ENCODE assay signal across 1 cellular context in genomic region chr2:216078776-216079175, GRCh38.
A peak's percentile ranks its signal among the peaks of the same experiment; 100 is the strongest.
TF ChIP-seq lines count a peak whose summit lies in the region.

No MANE protein-coding gene starts in this region.

TF ChIP-seq in HepG2, 621 proteins besides CTCF, POLR2A, EP300 and RAD21 (continued from another document and continues in another):
- no peak for TF ChIP-seq ZNF75D (CRISPR knock-in tag; IDR thresholded peaks at IDR 0.05; ENCODE audit: borderline replicate concordance)
- no peak for TF ChIP-seq PRDM15 (CRISPR knock-in tag; IDR thresholded peaks at IDR 0.05)
- no peak for TF ChIP-seq ZNF572 (CRISPR knock-in tag; IDR thresholded peaks at IDR 0.05)
- TF ChIP-seq GATAD1 (CRISPR knock-in tag; IDR thresholded peaks at IDR 0.05), result peak; percentile 84
- peak; percentile 61 for TF ChIP-seq HNF1A (IDR thresholded peaks at IDR 0.05; ENCODE audit: low read depth)
- no peak for TF ChIP-seq HNF1A (CRISPR knock-in tag; IDR thresholded peaks at IDR 0.05; ENCODE audit: borderline replicate concordance)
- no peak for TF ChIP-seq ZNF232 (CRISPR knock-in tag; IDR thresholded peaks at IDR 0.05; ENCODE audit: borderline replicate concordance)
- TF ChIP-seq U2AF1 (optimal IDR thresholded peaks at IDR 0.05; ENCODE audit: low read depth, low read length), result no peak
- TF ChIP-seq TBL1XR1 (IDR thresholded peaks at IDR 0.05; ENCODE audit: borderline replicate concordance, low read length, partially characterized antibody), result peak; percentile 97
- no peak for TF ChIP-seq PRPF4 (IDR thresholded peaks at IDR 0.05; ENCODE audit: low read depth, low read length, poor library complexity, severe bottlenecking)
- TF ChIP-seq MED13 (CRISPR knock-in tag; IDR thresholded peaks at IDR 0.05), result peak; percentile 97
- TF ChIP-seq KDM5A (IDR thresholded peaks at IDR 0.05; ENCODE audit: borderline replicate concordance, low read length), result peak; percentile 48; the same call in 1 of the 2 replicates
- TF ChIP-seq ZNF878 (CRISPR knock-in tag; IDR thresholded peaks at IDR 0.05), result peak; percentile 92; the same call in 1 of the 2 replicates
- TF ChIP-seq ZNF644 (CRISPR knock-in tag; IDR thresholded peaks at IDR 0.05; ENCODE audit: low read depth), result peak; percentile 95
- 0 out of 2 replicates have a peak, but pooled peaks have one; percentile 22 for TF ChIP-seq ZSCAN20 (CRISPR knock-in tag; IDR thresholded peaks at IDR 0.05; ENCODE audit: borderline replicate concordance)
- 0 out of 2 replicates have a peak, but pooled peaks have one; percentile 31 for TF ChIP-seq ZNF549 (CRISPR knock-in tag; IDR thresholded peaks at IDR 0.05)
- no peak for TF ChIP-seq ZNF746 (CRISPR knock-in tag; IDR thresholded peaks at IDR 0.05)
- peak; percentile 41; the same call in 1 of the 2 replicates for TF ChIP-seq FOXK2 (IDR thresholded peaks at IDR 0.05)
- peak; percentile 92 for TF ChIP-seq CREM (IDR thresholded peaks at IDR 0.05)
- TF ChIP-seq CREM (CRISPR knock-in tag; IDR thresholded peaks at IDR 0.05), result no peak
- peak; percentile 91 for TF ChIP-seq FOXK1 (CRISPR knock-in tag; IDR thresholded peaks at IDR 0.05; ENCODE audit: borderline replicate concordance, low read depth)
- peak; percentile 100 for TF ChIP-seq PHF5A (CRISPR knock-in tag; IDR thresholded peaks at IDR 0.05; ENCODE audit: low read depth, unreplicated experiment)
- TF ChIP-seq YEATS4 (CRISPR knock-in tag; IDR thresholded peaks at IDR 0.05; ENCODE audit: borderline replicate concordance), result peak; percentile 69; the same call in 1 of the 2 replicates
- TF ChIP-seq ZNF354B (CRISPR knock-in tag; IDR thresholded peaks at IDR 0.05), result no peak
- no peak for TF ChIP-seq MYC (CRISPR knock-in tag; IDR thresholded peaks at IDR 0.05; ENCODE audit: borderline replicate concordance)
- TF ChIP-seq ZNF749 (CRISPR knock-in tag; IDR thresholded peaks at IDR 0.05; ENCODE audit: borderline replicate concordance), result no peak
- TF ChIP-seq ZZZ3 (CRISPR knock-in tag; IDR thresholded peaks at IDR 0.05; ENCODE audit: borderline replicate concordance), result no peak
- TF ChIP-seq ZNF142 (CRISPR knock-in tag; IDR thresholded peaks at IDR 0.05), result no peak
- TF ChIP-seq DPF2 (CRISPR knock-in tag; IDR thresholded peaks at IDR 0.05; ENCODE audit: borderline replicate concordance, low read depth), result peak; percentile 97
- TF ChIP-seq, protein P1, sequence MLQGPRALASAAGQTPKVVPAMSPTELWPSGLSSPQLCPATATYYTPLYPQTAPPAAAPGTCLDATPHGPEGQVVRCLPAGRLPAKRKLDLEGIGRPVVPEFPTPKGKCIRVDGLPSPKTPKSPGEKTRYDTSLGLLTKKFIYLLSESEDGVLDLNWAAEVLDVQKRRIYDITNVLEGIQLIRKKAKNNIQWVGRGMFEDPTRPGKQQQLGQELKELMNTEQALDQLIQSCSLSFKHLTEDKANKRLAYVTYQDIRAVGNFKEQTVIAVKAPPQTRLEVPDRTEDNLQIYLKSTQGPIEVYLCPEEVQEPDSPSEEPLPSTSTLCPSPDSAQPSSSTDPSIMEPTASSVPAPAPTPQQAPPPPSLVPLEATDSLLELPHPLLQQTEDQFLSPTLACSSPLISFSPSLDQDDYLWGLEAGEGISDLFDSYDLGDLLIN (CRISPR knock-in tag; IDR thresholded peaks at IDR 0.05; ENCODE audit: borderline replicate concordance), result no peak
- no peak for TF ChIP-seq THAP9 (CRISPR knock-in tag; IDR thresholded peaks at IDR 0.05; ENCODE audit: borderline replicate concordance)
- peak; percentile 84 for TF ChIP-seq HMG20B (CRISPR knock-in tag; conservative IDR thresholded peaks at IDR 0.05)
- TF ChIP-seq CEBPB (IDR thresholded peaks at IDR 0.05; ENCODE audit: borderline replicate concordance, low read depth, low read length), result peak; percentile 98
- TF ChIP-seq HNRNPUL1 (IDR thresholded peaks at IDR 0.05; ENCODE audit: low read depth, low read length), result no peak
- TF ChIP-seq HDAC2 (CRISPR knock-in tag; IDR thresholded peaks at IDR 0.05), result peak; percentile 98
- TF ChIP-seq KLF16 (CRISPR knock-in tag; IDR thresholded peaks at IDR 0.05), result peak in 1 of 2 experiments; percentile 98; a peak in 2 of 4 replicates
- no peak for TF ChIP-seq SP2 (CRISPR knock-in tag; IDR thresholded peaks at IDR 0.05)
- TF ChIP-seq, protein P2, sequence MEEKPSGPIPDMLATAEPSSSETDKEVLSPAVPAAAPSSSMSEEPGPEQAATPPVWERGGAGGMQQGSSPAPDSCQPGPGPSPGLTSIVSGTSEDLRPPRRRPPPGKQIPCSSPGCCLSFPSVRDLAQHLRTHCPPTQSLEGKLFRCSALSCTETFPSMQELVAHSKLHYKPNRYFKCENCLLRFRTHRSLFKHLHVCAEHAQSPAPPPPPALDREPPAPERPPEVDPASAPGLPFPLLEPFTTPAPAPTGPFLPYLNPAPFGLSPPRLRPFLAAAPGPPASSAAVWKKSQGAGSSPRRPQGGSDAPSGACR (CRISPR knock-in tag; IDR thresholded peaks at IDR 0.05), result peak; percentile 87; the same call in 1 of the 2 replicates
- TF ChIP-seq ZNF280D (CRISPR knock-in tag; IDR thresholded peaks at IDR 0.05), result peak; percentile 91
- TF ChIP-seq ZNF629 (CRISPR knock-in tag; conservative IDR thresholded peaks at IDR 0.05), result peak; percentile 49; the same call in 1 of the 2 replicates
